Comparison of ENCODE assay signal across 9 cellular contexts in genomic region chr13:24541127-24541475, GRCh38. TPM values are rescaled to one million over a fixed set of nuclear protein-coding genes. Genes with fewer than 3 reads are reported as not detected.
DNase-seq lines count a peak whose midpoint lies in the region; ATAC-seq lines count a peak whose summit lies in the region.
"Had no signal": no experiment of that assay in that cellular context is flagged by ENCODE, and none has a peak within 500 bp of the region (broad histone marks: within the 10 kb centered on the region; RNA-seq: fewer than 3 reads in every experiment).

No MANE protein-coding gene starts in this region.

- 36 to 47% methylated on average over 10 to 11 of the region's 11 CpGs for WGBS in GM23248 (ENCODE audit: low coverage in 1 of 2, low lambda C conversion rate in 2 of 2, missing lambda C conversion rate in 2 of 2), 2 experiments
- WGBS in iPS DF 6.9 (ENCODE audit: insufficient coverage, insufficient read length): no CpG with 5 or more reads among the region's 11 CpGs

- H3K27ac Mint-ChIP-seq in activated T-helper 17 cell treated with anti-CD3 and anti-CD28 coated beads, Interleukin-2, amount 50 U/mL, for 72 hours: no peak overlapping the region

- H3K4me3 ChIP-seq in GM23248 (peak overlapping the region; percentile 69), iPS DF 6.9 (ENCODE audit: low read length) (peak overlapping the region; percentile 34; the same call in 1 of the 2 replicates), skeletal muscle cell (ENCODE audit: low read depth, low read length) (peak overlapping the region; percentile 49)

- H3K27me3 Mint-ChIP-seq in activated T-helper 17 cell treated with anti-CD3 and anti-CD28 coated beads, Interleukin-2, amount 50 U/mL, for 72 hours: peaks cover 26% of the 10 kb centered on the region

- H3K4me1 ChIP-seq in GM23248 (ENCODE audit: insufficient read depth) (no peaks in the 10 kb centered on the region), iPS DF 6.9 (ENCODE audit: control insufficient read depth, insufficient read depth, low read length) (0 out of 2 replicates have a peak, but pooled peaks cover 2% of the 10 kb centered on the region)

- H3K27ac ChIP-seq in GM23248 (no peak overlapping the region), iPS DF 6.9 (ENCODE audit: low read length) (no peak overlapping the region)

- H4K20me1 ChIP-seq in GM23248 (ENCODE audit: insufficient read depth): no peaks in the 10 kb centered on the region

- no peaks in the 10 kb centered on the region for H3K9me2 ChIP-seq in GM23248 (ENCODE audit: insufficient read depth)

- H3K4me1 Mint-ChIP-seq in activated T-helper 17 cell treated with anti-CD3 and anti-CD28 coated beads, Interleukin-2, amount 50 U/mL, for 72 hours: no peaks in the 10 kb centered on the region

- no peaks in the 10 kb centered on the region for H3K36me3 Mint-ChIP-seq in activated T-helper 17 cell treated with anti-CD3 and anti-CD28 coated beads, Interleukin-2, amount 50 U/mL, for 72 hours (ENCODE audit: low read depth)

- H3K4me2 ChIP-seq in GM23248 (ENCODE audit: unreplicated experiment): no peak overlapping the region

- DNase-seq in GM23248 (no peak), iPS DF 6.9 (ENCODE audit: low read depth, low spot score) (no peak), skeletal muscle cell (ENCODE audit: low read depth) (no peak), DMS79 treated with DMSO at 0.1 percent for 48 hours (lab: John Stamatoyannopoulos, UW) (no peak), NCI-H345 (lab: John Stamatoyannopoulos, UW) (no peak)
- DNase-seq in activated effector memory CD4-positive, alpha-beta T cell treated with anti-CD3 and anti-CD28 coated beads, Interleukin-2, amount 50 U/mL, for 16 hours: no peak
- DNase-seq: stimulated activated CD4-positive, alpha-beta T cell treated with anti-CD3 and anti-CD28 coated beads, Interleukin-4, amount 100 ng/mL, for 4 hours had no signal

- no peaks in the 10 kb centered on the region for H3K9me3 Mint-ChIP-seq in activated T-helper 17 cell treated with anti-CD3 and anti-CD28 coated beads, Interleukin-2, amount 50 U/mL, for 72 hours

- H3K9ac ChIP-seq in GM23248: no peak overlapping the region

- H3K9me3 ChIP-seq in GM23248 (ENCODE audit: low read depth) (no peaks in the 10 kb centered on the region), iPS DF 6.9 (ENCODE audit: control insufficient read depth, insufficient read depth, low read length) (no peaks in the 10 kb centered on the region)

- H3K79me2 ChIP-seq in GM23248 (ENCODE audit: insufficient read depth): no peaks in the 10 kb centered on the region

- peak overlapping the region; percentile 77; the same call in 1 of the 2 replicates for H2AFZ ChIP-seq in GM23248

- H3K27me3 ChIP-seq in GM23248 (replicated peaks; ENCODE audit: insufficient read depth) (peaks cover 28% of the 10 kb centered on the region), iPS DF 6.9 (ENCODE audit: control insufficient read depth, insufficient read depth, low read length) (no peaks in the 10 kb centered on the region)

- H3K4me3 Mint-ChIP-seq in activated T-helper 17 cell treated with anti-CD3 and anti-CD28 coated beads, Interleukin-2, amount 50 U/mL, for 72 hours: peak overlapping the region; percentile 80

- no peaks in the 10 kb centered on the region for H3F3A ChIP-seq in GM23248 (ENCODE audit: insufficient read depth)

- no peaks in the 10 kb centered on the region for H3K36me3 ChIP-seq in GM23248 (ENCODE audit: low read depth)
- no peaks in the 10 kb centered on the region for H3K36me3 ChIP-seq in iPS DF 6.9 (ENCODE audit: control insufficient read depth, insufficient read depth, low read length)

- ATAC-seq in activated T-helper 17 cell treated with anti-CD3 and anti-CD28 coated beads, Interleukin-2, amount 50 U/mL, for 72 hours (replicated peaks): no peak
- ATAC-seq in HG03354 (IDR thresholded peaks at IDR 0.05; ENCODE audit: poor library complexity, severe bottlenecking, unreplicated experiment): no peak

- in situ Hi-C loops in GM23248 (cut with MboI): no loop called here

RNA-seq across cellular contexts. Expression of gene PARP4, which starts 28.5 kb away (rescaled TPM):
- total RNA-seq in GM23248 (2014; rRNA removed; shearing (Covaris generic)): 31.6 and 35.5 TPM in 2 replicates
- 21.8 and 22.4 TPM in 2 replicates for polyA plus RNA-seq in GM23248 (2016; fragmentation: Nextera tagmentation; extraction: Ambion mirVana)
- 10 to 100 TPM; 38.1 to 50.0 TPM for total RNA-seq in activated T-helper 17 cell treated with anti-CD3 and anti-CD28 coated beads, Interleukin-2, amount 50 U/mL, for 72 hours
